In the genomic region with DNA sequence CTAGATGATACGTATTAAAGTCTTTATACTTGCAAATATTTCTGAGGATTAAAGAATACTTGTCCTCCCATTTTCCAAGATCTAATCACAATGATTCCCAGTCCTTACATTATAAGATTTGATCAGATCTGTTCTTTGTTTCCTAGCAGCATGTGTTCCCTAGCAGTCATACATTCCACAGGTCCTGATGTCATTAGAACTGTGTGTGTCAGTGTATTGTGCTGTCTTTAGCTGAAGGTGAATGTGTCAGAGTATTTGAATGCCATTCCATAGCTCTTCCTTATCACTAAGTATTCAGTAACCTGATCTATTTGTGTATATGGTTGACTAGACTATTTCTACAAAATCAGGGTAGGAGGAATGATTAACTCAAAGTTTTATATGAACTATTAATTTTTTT, we compare ENCODE assay signal across 1 cellular context.
TF ChIP-seq lines count a peak whose summit lies in the region.

No MANE protein-coding gene starts in this region.

TF ChIP-seq in IMR-90, 13 proteins besides CTCF, POLR2A, EP300 and RAD21 (continued from another document):
- TF ChIP-seq, protein P1, sequence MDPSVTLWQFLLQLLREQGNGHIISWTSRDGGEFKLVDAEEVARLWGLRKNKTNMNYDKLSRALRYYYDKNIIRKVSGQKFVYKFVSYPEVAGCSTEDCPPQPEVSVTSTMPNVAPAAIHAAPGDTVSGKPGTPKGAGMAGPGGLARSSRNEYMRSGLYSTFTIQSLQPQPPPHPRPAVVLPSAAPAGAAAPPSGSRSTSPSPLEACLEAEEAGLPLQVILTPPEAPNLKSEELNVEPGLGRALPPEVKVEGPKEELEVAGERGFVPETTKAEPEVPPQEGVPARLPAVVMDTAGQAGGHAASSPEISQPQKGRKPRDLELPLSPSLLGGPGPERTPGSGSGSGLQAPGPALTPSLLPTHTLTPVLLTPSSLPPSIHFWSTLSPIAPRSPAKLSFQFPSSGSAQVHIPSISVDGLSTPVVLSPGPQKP (IDR thresholded peaks at IDR 0.05; ENCODE audit: borderline replicate concordance, low read depth, low read length): no peak
- TF ChIP-seq CEBPB (IDR thresholded peaks at IDR 0.05; ENCODE audit: low read depth, low read length) (no peak), MAFK (IDR thresholded peaks at IDR 0.05; ENCODE audit: low read depth, low read length) (no peak)
